19 cellular contexts compared by ENCODE assay signal in the genomic region with DNA sequence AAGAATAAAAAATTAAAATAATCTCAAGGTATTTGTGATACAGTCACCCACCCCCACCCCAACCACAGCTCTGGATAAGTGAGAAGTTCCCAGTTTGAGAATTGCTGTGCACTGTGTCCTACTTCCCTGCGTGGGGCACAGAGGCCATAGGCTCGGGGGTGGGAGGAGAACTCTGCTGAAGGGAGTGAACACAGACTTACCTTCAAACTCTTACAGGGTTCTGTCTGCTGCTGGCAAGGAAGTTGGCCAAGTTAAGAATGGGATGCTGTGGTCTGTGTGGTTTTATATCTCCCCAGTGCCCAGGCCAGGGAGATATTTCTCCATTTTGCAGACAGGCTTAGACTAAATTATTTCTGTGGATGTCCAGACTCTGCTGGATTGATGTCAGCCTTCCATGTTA. TPM values are rescaled to one million over a fixed set of nuclear protein-coding genes. Genes with fewer than 3 reads are reported as not detected.
DNase-seq lines count a peak whose midpoint lies in the region; ATAC-seq and TF ChIP-seq lines count a peak whose summit lies in the region.
"Had no signal": no experiment of that assay in that cellular context is flagged by ENCODE, and none has a peak within 500 bp of the region (broad histone marks: within the 10 kb centered on the region; RNA-seq: fewer than 3 reads in every experiment).

No MANE protein-coding gene starts in this region.

- BruUV-seq in MCF 10A (replicated peaks; lab: Mats Ljungman, UMichigan): no TSS peak

- no peaks in the 10 kb centered on the region for H3K36me3 Mint-ChIP-seq in MCF 10A (ENCODE audit: insufficient read depth, unreplicated experiment)

- in situ Hi-C loops in KBM-7 (cut with MboI; ENCODE audit: low pct_unique_long_range_greater_than_20kb, low sequenced_read_pairs): no loop called here
- in situ Hi-C loops in G401 (cut with HindIII; ENCODE audit: low sequenced_read_pairs): no loop called here

- no peaks in the 10 kb centered on the region for H3K36me3 ChIP-seq in left lung
- H3K36me3 ChIP-seq: SJSA1 had no signal

- DNase-seq in AML-193 (lab: John Stamatoyannopoulos, UW): peak; percentile 93 to 95
- peak; percentile 42 for DNase-seq in KBM-7
- peak; percentile 81 for DNase-seq in SKM-1 treated with dmso at 0.1 percent for 144 hours (lab: John Stamatoyannopoulos, UW; ENCODE audit: unreplicated experiment)
- DNase-seq in left lung: no peak
- no peak for DNase-seq in G401 (ENCODE audit: low spot score)
- no peak for DNase-seq in NCI-H1048 (lab: John Stamatoyannopoulos, UW)
- no peak for DNase-seq in MCF 10A (ENCODE audit: unreplicated experiment)
- DNase-seq: 8988T, C1 segment of cervical spinal cord, DMS 273 treated with DMSO at 0.1 percent for 48 hours, Karpas-422, MV-4-11, NCI-H1436, NCI-H2029 treated with DMSO at 0.1 percent for 48 hours, NCI-H2171 treated with DMSO at 0.1 percent for 48 hours, NCI-H748 treated with DMSO at 0.1 percent for 48 hours had no signal

- no peak overlapping the region for H3K27ac Mint-ChIP-seq in MCF 10A (ENCODE audit: low read depth, unreplicated experiment)

- no peak overlapping the region for H3K4me3 Mint-ChIP-seq in MCF 10A (ENCODE audit: unreplicated experiment)

- no peaks in the 10 kb centered on the region for H3K9me3 ChIP-seq in left lung
- H3K9me3 ChIP-seq: SJSA1 had no signal

- peaks cover 0 to 9% of the 10 kb centered on the region in 2 donors for H3K4me1 ChIP-seq in left lung

- no peaks in the 10 kb centered on the region for H3K9me3 Mint-ChIP-seq in MCF 10A (ENCODE audit: unreplicated experiment)

- peaks cover 0 to 6% of the 10 kb centered on the region in 2 donors for H3K27me3 ChIP-seq in left lung
- H3K27me3 ChIP-seq: SJSA1 had no signal

- CTCF ChIA-PET in MCF 10A (lab: Yijun Ruan, JAX): no interaction called here

- intact Hi-C loops in left lung (cut with DNase I): no loop called here
- intact Hi-C loops in MCF 10A (cut with micrococcal nuclease): no loop called here

- no peak for TF ChIP-seq CTCF in left lung (IDR thresholded peaks at IDR 0.05)
- no peak for TF ChIP-seq CTCF in MCF 10A (IDR thresholded peaks at IDR 0.05; ENCODE audit: unreplicated experiment)

- H3K4me3 ChIP-seq in left lung: no peak overlapping the region
- H3K4me3 ChIP-seq: SJSA1 had no signal

- H3K4me1 Mint-ChIP-seq in MCF 10A (ENCODE audit: insufficient read depth, unreplicated experiment): no peaks in the 10 kb centered on the region

- H3K27me3 Mint-ChIP-seq in MCF 10A (ENCODE audit: insufficient read depth, unreplicated experiment): no peaks in the 10 kb centered on the region

- H3K27ac ChIP-seq in left lung: no peak overlapping the region
- H3K27ac ChIP-seq: SJSA1 had no signal

- ATAC-seq in left lung (peak; percentile 37), HG02571 (IDR thresholded peaks at IDR 0.05; ENCODE audit: unreplicated experiment) (no peak)

- POLR2A ChIA-PET in MCF 10A (lab: Yijun Ruan, JAX): no interaction called here

RNA-seq across cellular contexts. Expression of a gene that starts 37.6 kb away (rescaled TPM):
- total RNA-seq in left lung: not detected
- not detected in 2 replicates for total RNA-seq in G401 (2014; rRNA removed; shearing (Covaris generic))
- not detected in 2 replicates for total RNA-seq in MCF 10A (2022)
- total RNA-seq: NCI-H460, SJSA1 had no signal

Comparison
In these comparisons a context has a peak if more than half of its experiments do, and no peak if none do; other contexts are left out.
1. DNase-seq: peak in AML-193 (2 of 2), KBM-7 (single experiment) and SKM-1 treated with dmso at 0.1 percent for 144 hours (single experiment); none in left lung (0 of 2), G401 (single experiment), NCI-H1048 (single experiment) and MCF 10A (single experiment).